ENCODE assay signal across 29 cellular contexts in the genomic region with DNA sequence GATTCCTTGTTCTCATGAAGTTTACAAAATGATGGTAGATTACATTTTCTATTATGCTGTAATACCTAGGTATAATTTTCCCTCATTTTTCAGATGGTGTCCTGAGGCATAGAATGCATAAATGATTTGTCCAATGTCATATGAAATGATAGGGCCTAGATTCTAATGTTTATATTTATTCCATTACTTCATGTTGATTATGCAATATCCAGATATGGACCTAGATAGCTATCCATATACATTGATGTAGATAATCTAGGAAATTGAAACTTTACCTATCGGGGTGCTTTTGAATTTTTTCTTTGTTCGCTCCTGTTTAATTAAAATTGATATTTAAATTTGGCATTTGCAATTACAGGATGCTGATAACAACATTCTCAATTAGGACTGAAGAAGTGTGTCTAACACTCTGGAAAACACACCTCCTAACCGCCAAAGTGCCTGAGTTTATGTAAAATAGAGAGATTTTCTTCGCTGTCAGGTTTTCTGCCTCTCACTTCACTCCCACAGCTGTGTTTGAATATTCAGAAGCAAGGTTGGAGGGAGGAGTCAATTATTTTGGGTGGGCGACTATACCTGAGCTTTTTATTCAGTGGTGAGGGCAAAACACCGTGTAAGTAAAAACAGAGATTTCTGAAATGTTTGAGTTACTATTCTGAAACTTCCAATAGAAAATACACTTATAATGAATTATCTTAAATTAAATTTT.
"Had no signal": no experiment of that assay in that cellular context is flagged by ENCODE, and none has a peak within 500 bp of the region (broad histone marks: within the 10 kb centered on the region; RNA-seq: fewer than 3 reads in every experiment).

No MANE protein-coding gene starts in this region.

- H3K36me3 Mint-ChIP-seq: activated naive CD4-positive, alpha-beta T cell treated with anti-CD3 and anti-CD28 coated beads, Interleukin-2, amount 10 ng/mL, durations not matched to agents 7 days and 5 days; brain had no signal

- ATAC-seq: activated CD4-positive, alpha-beta T cell treated with anti-CD3 and anti-CD28 coated beads for 36 hours; activated CD4-positive, CD25-positive, alpha-beta regulatory T cell treated with anti-CD3 and anti-CD28 coated beads, Interleukin-2, amount 50 U/mL, for 24 hours; activated CD8-positive, alpha-beta memory T cell treated with anti-CD3 and anti-CD28 coated beads, Interleukin-2, amount 10 ng/mL, durations not matched to agents 7 days and 5 days; activated naive CD8-positive, alpha-beta T cell treated with anti-CD3 and anti-CD28 coated beads, Interleukin-2, amount 50 U/mL, for 24 hours; Right ventricle myocardium inferior; WTC11 had no signal

- FAIRE-seq: RCC 7860, TTC549 had no signal

- H3K9me2 ChIP-seq: SK-N-SH had no signal

- H3K4me1 Mint-ChIP-seq: activated CD4-positive, alpha-beta T cell treated with anti-CD3 and anti-CD28 coated beads for 36 hours; activated CD8-positive, alpha-beta memory T cell treated with anti-CD3 and anti-CD28 coated beads, Interleukin-2, amount 10 ng/mL, durations not matched to agents 7 days and 5 days; activated naive CD4-positive, alpha-beta T cell treated with anti-CD3 and anti-CD28 coated beads, Interleukin-2, amount 10 ng/mL, durations not matched to agents 7 days and 5 days had no signal

- H3K9ac ChIP-seq: SK-N-SH had no signal

- H3K4me3 ChIP-seq: PC-9 had no signal

- H3K27ac Mint-ChIP-seq: activated CD4-positive, alpha-beta memory T cell treated with anti-CD3 and anti-CD28 coated beads, Interleukin-2, amount 10 ng/mL, durations not matched to agents 7 days and 5 days; activated CD4-positive, alpha-beta T cell treated with anti-CD3 and anti-CD28 coated beads for 36 hours; activated CD8-positive, alpha-beta memory T cell treated with anti-CD3 and anti-CD28 coated beads, Interleukin-2, amount 10 ng/mL, durations not matched to agents 7 days and 5 days; activated naive CD4-positive, alpha-beta T cell treated with anti-CD3 and anti-CD28 coated beads, Interleukin-2, amount 10 ng/mL, durations not matched to agents 7 days and 5 days; activated naive CD8-positive, alpha-beta T cell; activated naive CD8-positive, alpha-beta T cell treated with anti-CD3 and anti-CD28 coated beads, Interleukin-2, amount 50 U/mL, for 24 hours; T-helper 1 cell treated with Interleukin-12 subunit alpha and Interleukin-12 subunit beta and Interleukin-4 antibody, amounts not matched to agents 30 μg/mL and 1 μg/mL, for 36 hours; T-helper 2 cell treated with Interferon-gamma antibody and Interleukin-4, amounts not matched to agents 5 μg/mL and 100 μg/mL, for 36 hours; WTC11 had no signal

- H3K4me3 Mint-ChIP-seq: activated CD4-positive, alpha-beta memory T cell treated with anti-CD3 and anti-CD28 coated beads, Interleukin-2, amount 10 ng/mL, durations not matched to agents 7 days and 5 days; activated CD4-positive, alpha-beta T cell treated with anti-CD3 and anti-CD28 coated beads for 36 hours; activated CD8-positive, alpha-beta memory T cell treated with anti-CD3 and anti-CD28 coated beads, Interleukin-2, amount 10 ng/mL, durations not matched to agents 7 days and 5 days; activated naive CD4-positive, alpha-beta T cell treated with anti-CD3 and anti-CD28 coated beads, Interleukin-2, amount 10 ng/mL, durations not matched to agents 7 days and 5 days; activated naive CD8-positive, alpha-beta T cell; activated naive CD8-positive, alpha-beta T cell treated with anti-CD3 and anti-CD28 coated beads, Interleukin-2, amount 50 U/mL, for 24 hours; brain; T-helper 1 cell treated with Interleukin-12 subunit alpha and Interleukin-12 subunit beta and Interleukin-4 antibody, amounts not matched to agents 30 μg/mL and 1 μg/mL, for 36 hours; T-helper 2 cell treated with Interferon-gamma antibody and Interleukin-4, amounts not matched to agents 5 μg/mL and 100 μg/mL, for 36 hours; WTC11 had no signal

- H3K27me3 Mint-ChIP-seq: activated CD4-positive, alpha-beta memory T cell treated with anti-CD3 and anti-CD28 coated beads, Interleukin-2, amount 10 ng/mL, durations not matched to agents 7 days and 5 days; activated CD4-positive, alpha-beta T cell treated with anti-CD3 and anti-CD28 coated beads for 36 hours; activated CD8-positive, alpha-beta memory T cell treated with anti-CD3 and anti-CD28 coated beads, Interleukin-2, amount 10 ng/mL, durations not matched to agents 7 days and 5 days; activated naive CD4-positive, alpha-beta T cell treated with anti-CD3 and anti-CD28 coated beads, Interleukin-2, amount 10 ng/mL, durations not matched to agents 7 days and 5 days; activated naive CD8-positive, alpha-beta T cell; activated naive CD8-positive, alpha-beta T cell treated with anti-CD3 and anti-CD28 coated beads, Interleukin-2, amount 50 U/mL, for 24 hours had no signal

- H3K4me2 ChIP-seq: PC-9, SK-N-SH had no signal

- H2AFZ ChIP-seq: PC-9 had no signal

- DNase-seq: activated CD4-positive, alpha-beta memory T cell treated with anti-CD3 and anti-CD28 coated beads, Interleukin-2, amount 10 ng/mL, durations not matched to agents 7 days and 5 days; activated CD4-positive, alpha-beta T cell treated with anti-CD3 and anti-CD28 coated beads for 36 hours; activated CD8-positive, alpha-beta memory T cell treated with anti-CD3 and anti-CD28 coated beads for 24 hours; activated CD8-positive, alpha-beta memory T cell treated with anti-CD3 and anti-CD28 coated beads, Interleukin-2, amount 10 ng/mL, durations not matched to agents 7 days and 5 days; activated CD8-positive, alpha-beta memory T cell treated with anti-CD3 and anti-CD28 coated beads, Interleukin-2, amount 50 U/mL, for 48 hours; activated effector memory CD4-positive, alpha-beta T cell treated with Interleukin-2 at 50 U/mL for 16 hours; activated naive CD4-positive, alpha-beta T cell treated with anti-CD3 and anti-CD28 coated beads, Interleukin-2, amount 10 ng/mL, durations not matched to agents 7 days and 5 days; activated naive CD8-positive, alpha-beta T cell treated with anti-CD3 and anti-CD28 coated beads, Interleukin-2, amount 50 U/mL, for 24 hours; activated T-cell treated with anti-CD3 and anti-CD28 coated beads, Interleukin-2, amount 50 U/mL, for 48 hours; cerebellar nuclear complex; NCI-H1048; NCI-H1105 treated with DMSO at 0.1 percent for 48 hours; NCI-H1436; NCI-H1694; NCI-H2029; NCI-H345; NCI-H524 treated with DMSO at 0.1 percent for 48 hours; PC-9; SK-N-SH had no signal

- H3K27ac ChIP-seq: PC-9, RWPE1 had no signal
